In genomic region chr12:4116251-4117111, GRCh38 we compare ENCODE assay signal across 10 cellular contexts.
DNase-seq lines count a peak whose midpoint lies in the region; ATAC-seq, FAIRE-seq and TF ChIP-seq lines count a peak whose summit lies in the region.
"Had no signal": no experiment of that assay in that cellular context is flagged by ENCODE, and none has a peak within 500 bp of the region (broad histone marks: within the 10 kb centered on the region; RNA-seq: fewer than 3 reads in every experiment).

No MANE protein-coding gene starts in this region.

- H3K9ac ChIP-seq in IMR-90 (ENCODE audit: low read depth, low read length) (no peak overlapping the region), colonic mucosa (ENCODE audit: low read depth in 2 of 2, low read length in 2 of 2) (peak overlapping the region in 1 of 2 donors; percentile 68)

- 8% methylated on average over 2 of the region's 12 CpGs; no CpG with 5 or more reads in 1 of the 2 experiments for WGBS in IMR-90 (ENCODE audit: extremely low coverage in 2 of 2, insufficient read length in 1 of 2), 2 experiments

- peak overlapping the region; percentile 12 for H2BK120ac ChIP-seq in IMR-90 (ENCODE audit: low read depth, low read length)

- H3K18ac ChIP-seq in IMR-90 (ENCODE audit: low read depth, low read length) = peak overlapping the region; percentile 21; the same call in 1 of the 2 replicates

- H3K9me3 ChIP-seq in IMR-90 (ENCODE audit: control insufficient read depth, insufficient read depth, low read length) (no peaks in the 10 kb centered on the region), colonic mucosa (no peaks in the 10 kb centered on the region), mucosa of descending colon (no peaks in the 10 kb centered on the region)

- no peak for TF ChIP-seq CTCF in IMR-90 (conservative IDR thresholded peaks at IDR 0.05; ENCODE audit: low read depth, low read length)
- TF ChIP-seq CTCF in colonic mucosa (IDR thresholded peaks at IDR 0.05) = no peak
- no peak for TF ChIP-seq CTCF in mucosa of descending colon (IDR thresholded peaks at IDR 0.05)

- H3K36me3 ChIP-seq in IMR-90 (ENCODE audit: control insufficient read depth, insufficient read depth, low read length) (no peaks in the 10 kb centered on the region), colonic mucosa (no peaks in the 10 kb centered on the region), mucosa of descending colon (ENCODE audit: low read depth) (no peaks in the 10 kb centered on the region)

- POLR2A ChIA-PET in IMR-90 (lab: Charles Lee; ENCODE audit: unreplicated experiment) = no interaction called here
- POLR2A ChIA-PET in HEK293T (lab: Yijun Ruan, JAX) = no interaction called here

- intact Hi-C loops in IMR-90 (cut with micrococcal nuclease) (loop anchor here (2.0 kb wide), 1 partner anchor 56 kb away; no protein-coding TSS in a partner anchor), colonic mucosa (cut with DNase I) (no loop called here), mucosa of descending colon (cut with DNase I, micrococcal nuclease) (no loop called here)

- H4K8ac ChIP-seq in IMR-90 (ENCODE audit: low read depth in 2 of 2, low read length in 2 of 2) = no peak overlapping the region

- no peak overlapping the region for H2AK5ac ChIP-seq in IMR-90 (ENCODE audit: low read depth, low read length)

- no peak overlapping the region for H3K56ac ChIP-seq in IMR-90 (ENCODE audit: extremely low read depth, insufficient read depth, low read length)

- no peak overlapping the region for H2AK9ac ChIP-seq in IMR-90 (replicated peaks; ENCODE audit: low read depth, low read length, poor library complexity)

- H4K20me1 ChIP-seq in IMR-90 (ENCODE audit: insufficient read depth, low read length) = no peaks in the 10 kb centered on the region

- H2BK20ac ChIP-seq in IMR-90 (ENCODE audit: low read depth, low read length) = 0 out of 2 replicates have a peak overlapping the region, but pooled peaks have one; percentile 33

- H3K79me1 ChIP-seq in IMR-90 (ENCODE audit: low read depth in 1 of 2, low read length in 2 of 2) = no peaks in the 10 kb centered on the region

- no peak for TF ChIP-seq POLR2A in IMR-90 (IDR thresholded peaks at IDR 0.05; ENCODE audit: low read depth, low read length)

- dilution Hi-C loops in IMR-90 (cut with HindIII; ENCODE audit: low sequenced_read_pairs, unreplicated experiment) = no loop called here

- H3K4me3 ChIP-seq in IMR-90 (ENCODE audit: insufficient read depth, low read depth, low read length) (no peak overlapping the region), colonic mucosa (no peak overlapping the region), mucosa of descending colon (no peak overlapping the region)
- H3K4me3 ChIP-seq: skin epidermis had no signal

- ATAC-seq in IMR-90 (ENCODE audit: low read depth) (peak; percentile 94), mucosa of descending colon (peak; percentile 79), GM19328 (IDR thresholded peaks at IDR 0.05; ENCODE audit: unreplicated experiment) (no peak)

- H2AFZ ChIP-seq in IMR-90 (replicated peaks; ENCODE audit: low read length, poor library complexity) = no peak overlapping the region

- H3K9me1 ChIP-seq in IMR-90 (ENCODE audit: insufficient read depth, low read length) = peaks cover 4% of the 10 kb centered on the region

- FAIRE-seq in RCC 7860 (lab: Jason Lieb, UNC) = no peak

- TF ChIP-seq RAD21 in IMR-90 (IDR thresholded peaks at IDR 0.05; ENCODE audit: low read length) = no peak

- CTCF ChIA-PET in IMR-90 (lab: Yijun Ruan, JAX) (interaction anchor here (1.0 to 2.5 kb wide), 4 partner anchors 9 to 160 kb away, joined by 3 to 14 read pairs (median 7); no protein-coding TSS in a partner anchor), HEK293T (lab: Yijun Ruan, JAX) (no interaction called here)

- DNase-seq in DMS53 (lab: John Stamatoyannopoulos, UW) (peak; percentile 98), IMR-90 (peak; percentile 82), colonic mucosa (peak; percentile 68), mucosa of descending colon (peak; percentile 62 to 77 (median 71)), HEK293T (ENCODE audit: extremely low spot score) (no peak), RCC 7860 (ENCODE audit: low spot score) (no peak), midbrain (lab: John Stamatoyannopoulos, UW) (no peak)
- DNase-seq: NCI-H524 had no signal

- in situ Hi-C loops in IMR-90 (cut with MboI; ENCODE audit: low sequenced_read_pairs) = no loop called here

- H4K91ac ChIP-seq in IMR-90 (ENCODE audit: insufficient read depth, low read depth, low read length) = peak overlapping the region; percentile 26; the same call in 1 of the 2 replicates

- no peak overlapping the region for H2BK15ac ChIP-seq in IMR-90 (ENCODE audit: low read depth, low read length)

- no peak overlapping the region for H4K5ac ChIP-seq in IMR-90 (ENCODE audit: low read depth, low read length)

- H3K4me1 ChIP-seq in IMR-90 (ENCODE audit: control insufficient read depth, insufficient read depth, low read length) (peaks cover 17% of the 10 kb centered on the region), colonic mucosa (peaks cover 16% of the 10 kb centered on the region), mucosa of descending colon (ENCODE audit: low read depth) (peaks cover 35% of the 10 kb centered on the region)

- no peak overlapping the region; the same call in 1 of the 2 replicates for H3K23ac ChIP-seq in IMR-90 (ENCODE audit: low read depth, low read length)

- peak overlapping the region; percentile 14; the same call in 1 of the 2 replicates for H3K4me2 ChIP-seq in IMR-90 (ENCODE audit: low read depth, low read length)

- no peak overlapping the region for H3K14ac ChIP-seq in IMR-90 (replicated peaks; ENCODE audit: low read depth, low read length)

- peak overlapping the region; percentile 26; the same call in 1 of the 2 replicates for H3K4ac ChIP-seq in IMR-90 (ENCODE audit: low read depth, low read length)

- no peak overlapping the region for H2BK5ac ChIP-seq in IMR-90 (ENCODE audit: low read depth, low read length, poor library complexity, severe bottlenecking)

- no TSS peak for BruUV-seq in IMR-90 (replicated peaks; lab: Mats Ljungman, UMichigan)

- H3K27me3 ChIP-seq in IMR-90 (ENCODE audit: control insufficient read depth, insufficient read depth, low read length) = peaks cover 3% of the 10 kb centered on the region; the same call in 1 of the 2 replicates
- no peaks in the 10 kb centered on the region for H3K27me3 ChIP-seq in colonic mucosa

- H3K27ac ChIP-seq in IMR-90 (ENCODE audit: insufficient read depth, low read length) (peak overlapping the region; percentile 8; the same call in 1 of the 2 replicates), colonic mucosa (no peak overlapping the region)
- H3K27ac ChIP-seq: skin epidermis had no signal

TF ChIP-seq in IMR-90, 13 proteins besides CTCF, POLR2A, EP300 and RAD21:
- TF ChIP-seq BHLHE40 (IDR thresholded peaks at IDR 0.05; ENCODE audit: low read depth, low read length) = 0 out of 2 replicates have a peak, but pooled peaks have one; percentile 13
- no peak for TF ChIP-seq RFX5 (IDR thresholded peaks at IDR 0.05; ENCODE audit: low read depth, low read length)

TF ChIP-seq in HEK293T, 16 proteins besides CTCF, POLR2A, EP300 and RAD21:
- TF ChIP-seq NFRKB (IDR thresholded peaks at IDR 0.05) (no peak), FOXM1 (IDR thresholded peaks at IDR 0.05; ENCODE audit: borderline replicate concordance) (no peak), ELF4 (IDR thresholded peaks at IDR 0.05) (no peak), FOXA1 (IDR thresholded peaks at IDR 0.05) (no peak), PKNOX1 (IDR thresholded peaks at IDR 0.05) (no peak), TARDBP (IDR thresholded peaks at IDR 0.05) (no peak), HDGF (IDR thresholded peaks at IDR 0.05; ENCODE audit: borderline replicate concordance) (no peak), L3MBTL2 (conservative IDR thresholded peaks at IDR 0.05) (no peak), FOXK2 (IDR thresholded peaks at IDR 0.05) (no peak), CTBP1 (IDR thresholded peaks at IDR 0.05; ENCODE audit: borderline replicate concordance) (no peak), ZNF384 (IDR thresholded peaks at IDR 0.05) (no peak), LEF1 (IDR thresholded peaks at IDR 0.05; ENCODE audit: borderline replicate concordance) (no peak), BHLHE40 (IDR thresholded peaks at IDR 0.05; ENCODE audit: borderline replicate concordance) (no peak), SUZ12 (IDR thresholded peaks at IDR 0.05) (no peak), ARNT (IDR thresholded peaks at IDR 0.05) (no peak), SP1 (IDR thresholded peaks at IDR 0.05) (no peak)

Comparison
In these comparisons a context has a peak if more than half of its experiments do, and no peak if none do; other contexts are left out.
1. DNase-seq: peak in DMS53 (single experiment), IMR-90 (single experiment), colonic mucosa (single experiment) and mucosa of descending colon (3 of 3); none in HEK293T (single experiment), RCC 7860 (single experiment) and midbrain (single experiment).